In genomic region chr2:72934683-72935610, GRCh38 we compare ENCODE assay signal across 9 cellular contexts. TPM values are rescaled to one million over a fixed set of nuclear protein-coding genes. Genes with fewer than 3 reads are reported as not detected.
DNase-seq lines count a peak whose midpoint lies in the region; ATAC-seq lines count a peak whose summit lies in the region.
"Had no signal": no experiment of that assay in that cellular context is flagged by ENCODE, and none has a peak within 500 bp of the region (broad histone marks: within the 10 kb centered on the region; RNA-seq: fewer than 3 reads in every experiment).

No MANE protein-coding gene starts in this region.

- no peak overlapping the region for H2BK5ac ChIP-seq in neuronal stem cell (ENCODE audit: low read length)

- H3K4ac ChIP-seq in neuronal stem cell (ENCODE audit: low read length): no peak overlapping the region

- no peak overlapping the region for H3K4me2 ChIP-seq in neuronal stem cell (ENCODE audit: insufficient read depth, low read length, poor library complexity, severe bottlenecking)

- H2BK12ac ChIP-seq in neuronal stem cell (ENCODE audit: low read length): no peak overlapping the region

- no peak overlapping the region for H4K8ac ChIP-seq in neuronal stem cell (ENCODE audit: low read depth, low read length)

- no CpG with 5 or more reads among the region's 14 CpGs for WGBS in neuronal stem cell (ENCODE audit: extremely low coverage in 2 of 2, insufficient read length in 2 of 2, insufficient replicate concordance in 1 of 2), 2 donors

- DNase-seq in NCI-H1092 treated with DMSO at 0.1 percent for 48 hours (lab: John Stamatoyannopoulos, UW) (peak; percentile 19), NCI-H1092 (lab: John Stamatoyannopoulos, UW) (no peak), SW480 (ENCODE audit: low spot score) (peak; percentile 73), neuronal stem cell (ENCODE audit: low spot score) (no peak), NCI-H2227 treated with DMSO at 0.1 percent for 48 hours (lab: John Stamatoyannopoulos, UW) (no peak)

- H3K4me3 ChIP-seq in neuronal stem cell (ENCODE audit: low read length in 2 of 2): no peak overlapping the region
- H3K4me3 ChIP-seq: SJCRH30 had no signal

- H3K18ac ChIP-seq in neuronal stem cell (ENCODE audit: low read length): no peak overlapping the region

- no peaks in the 10 kb centered on the region for H3K79me1 ChIP-seq in neuronal stem cell (ENCODE audit: low read depth, low read length)

- H2AFZ ChIP-seq in neuronal stem cell (ENCODE audit: low read length): no peak overlapping the region

- H3K27ac ChIP-seq in neuronal stem cell (replicated peaks; ENCODE audit: low read length): no peak overlapping the region
- H3K27ac ChIP-seq: SJCRH30 had no signal

- peaks cover 0 to 2% of the 10 kb centered on the region in 2 donors for H3K4me1 ChIP-seq in neuronal stem cell (ENCODE audit: control insufficient read depth in 2 of 2, insufficient read depth in 1 of 2, low read depth in 1 of 2, low read length in 2 of 2)

- H3K27me3 ChIP-seq in neuronal stem cell (ENCODE audit: control insufficient read depth in 3 of 3, insufficient read depth in 3 of 3, low read depth in 1 of 3, low read length in 3 of 3): peaks cover 0 to 79% (median 0%) of the 10 kb centered on the region in 3 experiments
- H3K27me3 ChIP-seq: SJCRH30 had no signal

- peaks cover 0 to 2% of the 10 kb centered on the region in 2 donors for H3K36me3 ChIP-seq in neuronal stem cell (replicated peaks in 1 of 2; ENCODE audit: control insufficient read depth in 2 of 2, insufficient read depth in 2 of 2, low read length in 2 of 2)
- H3K36me3 ChIP-seq: SJCRH30 had no signal

- H4K91ac ChIP-seq in neuronal stem cell (ENCODE audit: low read depth, low read length, poor library complexity): no peak overlapping the region

- no peak overlapping the region for H2BK120ac ChIP-seq in neuronal stem cell (ENCODE audit: low read depth, low read length)

- no peak overlapping the region for H3K23ac ChIP-seq in neuronal stem cell (ENCODE audit: low read depth, low read length, poor library complexity)

- no peak overlapping the region for H3K14ac ChIP-seq in neuronal stem cell (ENCODE audit: low read length)

- no peak overlapping the region for H2BK15ac ChIP-seq in neuronal stem cell (ENCODE audit: low read length)

- H3K9me3 ChIP-seq in neuronal stem cell (replicated peaks in 1 of 2; ENCODE audit: control insufficient read depth in 2 of 2, insufficient read depth in 1 of 2, low read depth in 1 of 2, low read length in 2 of 2): no peaks in the 10 kb centered on the region
- H3K9me3 ChIP-seq: SJCRH30 had no signal

- no peak overlapping the region for H3K9ac ChIP-seq in neuronal stem cell (ENCODE audit: low read depth, low read length, poor library complexity)

- ATAC-seq in HG02759 (IDR thresholded peaks at IDR 0.05; ENCODE audit: unreplicated experiment): peak; percentile 68
- no peak for ATAC-seq in GM21528 (IDR thresholded peaks at IDR 0.05; ENCODE audit: low FRiP score, unreplicated experiment)
- ATAC-seq in activated CD4-positive, CD25-positive, alpha-beta regulatory T cell treated with anti-CD3 and anti-CD28 coated beads, Interleukin-2, amount 50 U/mL, for 24 hours: no peak

- peak overlapping the region; percentile 15 for H2AK5ac ChIP-seq in neuronal stem cell (ENCODE audit: low read depth, low read length)

RNA-seq across cellular contexts. Expression of gene EMX1, which starts 17.6 kb away (rescaled TPM):
- 29.5 TPM for polyA plus RNA-seq in neuronal stem cell (2013, experiment 1 of 2)
- 28.8 TPM for polyA plus RNA-seq in neuronal stem cell (2013, experiment 2 of 2)

RNA-seq across cellular contexts. Expression of gene SPR, which starts 47.7 kb away (rescaled TPM):
- 3.7 TPM for polyA plus RNA-seq in neuronal stem cell (2013, experiment 1 of 2)
- polyA plus RNA-seq in neuronal stem cell (2013, experiment 2 of 2): 4.0 TPM

Comparison
In these comparisons a context has a peak if more than half of its experiments do, and no peak if none do; other contexts are left out.
1. DNase-seq: peak in NCI-H1092 treated with DMSO at 0.1 percent for 48 hours (single experiment) and SW480 (single experiment); none in NCI-H1092 (single experiment), neuronal stem cell (single experiment) and NCI-H2227 treated with DMSO at 0.1 percent for 48 hours (single experiment).